ENCODE assay signal across 28 cellular contexts in genomic region chr12:115511971-115512370, GRCh38.
"Had no signal": no experiment of that assay in that cellular context is flagged by ENCODE, and none has a peak within 500 bp of the region (broad histone marks: within the 10 kb centered on the region; RNA-seq: fewer than 3 reads in every experiment).

No MANE protein-coding gene starts in this region.

- DNase-seq: activated CD4-positive, alpha-beta memory T cell treated with anti-CD3 and anti-CD28 coated beads, Interleukin-2, amount 10 ng/mL, durations not matched to agents 7 days and 5 days; activated CD4-positive, alpha-beta T cell treated with anti-CD3 and anti-CD28 coated beads for 36 hours; activated CD4-positive, alpha-beta T cell treated with anti-CD3 and anti-CD28 coated beads, Interleukin-2, amount 50 U/mL, for 1 hour; activated gamma-delta T cell; activated naive CD4-positive, alpha-beta T cell treated with anti-CD3 and anti-CD28 coated beads for 36 hours; activated T-cell treated with anti-CD3 and anti-CD28 coated beads for 4 hours; activated T-cell treated with anti-CD3 and anti-CD28 coated beads, Interleukin-2, amount 50 U/mL, for 48 hours; amygdala; MG63; MV-4-11; NCI-H1092 treated with DMSO at 0.1 percent for 48 hours; NCI-H1417 treated with DMSO at 0.1 percent for 48 hours; NCI-H1694 treated with DMSO at 0.1 percent for 48 hours; NCI-H2029 treated with DMSO at 0.1 percent for 48 hours; NCI-H2171; NCI-H2227 treated with DMSO at 0.1 percent for 48 hours; NCI-H446 treated with DMSO at 0.1 percent for 48 hours; NCI-H774; OCI-M1; RPMI8226; T-cell had no signal

- H3K36me3 ChIP-seq: cardiac muscle cell, MG63 had no signal

- FAIRE-seq: astrocyte had no signal

- H3K4me3 ChIP-seq: cardiac muscle cell, MG63, SK-N-MC had no signal

- ATAC-seq: activated CD4-positive, alpha-beta T cell treated with anti-CD3 and anti-CD28 coated beads for 36 hours; activated T-helper 17 cell treated with anti-CD3 and anti-CD28 coated beads, Interleukin-2, amount 50 U/mL, for 72 hours; Panc1; Right ventricle myocardium inferior; T-cell had no signal

- H3K27ac ChIP-seq: cardiac muscle cell, SK-N-MC, VCaP had no signal

- H3K27me3 ChIP-seq: MG63 had no signal
